8 cellular contexts compared by ENCODE assay signal in genomic region chr21:45011911-45012660, GRCh38.
DNase-seq lines count a peak whose midpoint lies in the region; ATAC-seq and TF ChIP-seq lines count a peak whose summit lies in the region.
"Had no signal": no experiment of that assay in that cellular context is flagged by ENCODE, and none has a peak within 500 bp of the region (broad histone marks: within the 10 kb centered on the region; RNA-seq: fewer than 3 reads in every experiment).

No MANE protein-coding gene starts in this region.

- TF ChIP-seq CTCF in astrocyte of the spinal cord (IDR thresholded peaks at IDR 0.05; ENCODE audit: low read depth, low read length) (no peak), upper lobe of left lung (IDR thresholded peaks at IDR 0.05) (no peak), colonic mucosa (IDR thresholded peaks at IDR 0.05) (no peak)

- no peak for TF ChIP-seq POLR2A in upper lobe of left lung (IDR thresholded peaks at IDR 0.05)

- H3K9ac ChIP-seq in colonic mucosa (ENCODE audit: low read depth in 2 of 2, low read length in 2 of 2): no peak overlapping the region

- H3K4me1 ChIP-seq in upper lobe of left lung: peaks cover 0 to 5% (median 4%) of the 10 kb centered on the region in 4 donors
- peaks cover 7% of the 10 kb centered on the region for H3K4me1 ChIP-seq in colonic mucosa

- no peak overlapping the region for H3K27ac ChIP-seq in upper lobe of left lung
- H3K27ac ChIP-seq in colonic mucosa: no peak overlapping the region

- TF ChIP-seq EP300 in upper lobe of left lung (IDR thresholded peaks at IDR 0.05): no peak

- WGBS in upper lobe of left lung, 2 donors: 65 to 80% methylated on average over 2 to 30 of the region's 30 CpGs

- H3K4me3 ChIP-seq in astrocyte of the spinal cord (ENCODE audit: low read depth, low read length): no peak overlapping the region
- no peak overlapping the region for H3K4me3 ChIP-seq in upper lobe of left lung
- H3K4me3 ChIP-seq in colonic mucosa: no peak overlapping the region
- H3K4me3 ChIP-seq: skin epidermis had no signal

- H3K27me3 ChIP-seq in upper lobe of left lung: no peaks in the 10 kb centered on the region
- H3K27me3 ChIP-seq in colonic mucosa: peaks cover 6% of the 10 kb centered on the region

- DNase-seq in HK-2 (ENCODE audit: unreplicated experiment) (peak; percentile 88), astrocyte of the spinal cord (ENCODE audit: low read depth, low spot score) (peak; percentile 87), iPS-NIHi7 (ENCODE audit: extremely low spot score) (peak; percentile 89), upper lobe of left lung (peak in 1 of 2 donors; percentile 75), amygdala (lab: John Stamatoyannopoulos, UW) (no peak), activated gamma-delta T cell treated with Interleukin-2 at 50 U/mL for 16 hours (no peak), colonic mucosa (no peak)

- no peaks in the 10 kb centered on the region for H3K9me3 ChIP-seq in upper lobe of left lung
- no peaks in the 10 kb centered on the region for H3K9me3 ChIP-seq in colonic mucosa

- intact Hi-C loops in colonic mucosa (cut with DNase I): no loop called here

- H3K36me3 ChIP-seq in upper lobe of left lung (no peaks in the 10 kb centered on the region), colonic mucosa (no peaks in the 10 kb centered on the region)

- peak; percentile 17 to 52 for ATAC-seq in upper lobe of left lung (ENCODE audit: low FRiP score in 2 of 2)

- in situ Hi-C loops in astrocyte of the spinal cord (cut with HindIII; ENCODE audit: low sequenced_read_pairs): no loop called here

Comparison
In these comparisons a context has a peak if more than half of its experiments do, and no peak if none do; other contexts are left out.
1. DNase-seq: peak in HK-2 (single experiment), astrocyte of the spinal cord (single experiment) and iPS-NIHi7 (single experiment); none in amygdala (0 of 56), activated gamma-delta T cell treated with Interleukin-2 at 50 U/mL for 16 hours (single experiment) and colonic mucosa (single experiment).